Comparison of ENCODE assay signal across 28 cellular contexts in genomic region chr2:19329445-19329844, GRCh38. TPM values are rescaled to one million over a fixed set of nuclear protein-coding genes. Genes with fewer than 3 reads are reported as not detected.
"Had no signal": no experiment of that assay in that cellular context is flagged by ENCODE, and none has a peak within 500 bp of the region (broad histone marks: within the 10 kb centered on the region; RNA-seq: fewer than 3 reads in every experiment).

No MANE protein-coding gene starts in this region.

- H3K4me3 Mint-ChIP-seq: mesothelial cell of epicardium; naive B cell; natural killer cell treated with Interleukin-12 subunit alpha and Interleukin-12 subunit beta and Interleukin-15 and Interleukin-18, amount 100 ng/mL, for 72 hours; neural crest cell had no signal

- ATAC-seq: esophagus mucosa; gastrocnemius medialis; left lobe of liver; mucosa of descending colon; natural killer cell treated with Interleukin-12 subunit alpha and Interleukin-12 subunit beta and Interleukin-15 and Interleukin-18, amount 100 ng/mL, for 72 hours; sciatic nerve had no signal

- FAIRE-seq: keratinocyte had no signal

- H3K9me3 Mint-ChIP-seq: mesothelial cell of epicardium; natural killer cell treated with Interleukin-12 subunit alpha and Interleukin-12 subunit beta and Interleukin-15 and Interleukin-18, amount 100 ng/mL, for 72 hours; neural crest cell had no signal

- H3K9me3 ChIP-seq: gastrocnemius medialis, mucosa of descending colon, stomach, thyroid gland, vagina had no signal

- H3K9ac ChIP-seq: parathyroid adenoma had no signal

- H3K27ac ChIP-seq: dorsolateral prefrontal cortex, epithelial cell of prostate, gastrocnemius medialis, parathyroid adenoma, stomach, thyroid gland, vagina had no signal

- H3K27ac Mint-ChIP-seq: mesothelial cell of epicardium; natural killer cell treated with Interleukin-12 subunit alpha and Interleukin-12 subunit beta and Interleukin-15 and Interleukin-18, amount 100 ng/mL, for 72 hours; progenitor cell of endocrine pancreas had no signal

- H3K4me3 ChIP-seq: dorsolateral prefrontal cortex, gastrocnemius medialis, mucosa of descending colon, smooth muscle cell, stomach, thyroid gland, vagina had no signal

- H3K4me2 ChIP-seq: smooth muscle cell had no signal

- H3K36me3 ChIP-seq: gastrocnemius medialis, stomach, thyroid gland, vagina had no signal

- H2AFZ ChIP-seq: parathyroid adenoma had no signal

- H3K4me1 Mint-ChIP-seq: mesothelial cell of epicardium, naive B cell, neural crest cell had no signal

- H3K4me1 ChIP-seq: gastrocnemius medialis, stomach, thyroid gland, vagina had no signal

- H3K27me3 Mint-ChIP-seq: progenitor cell of endocrine pancreas had no signal

- DNase-seq: dorsolateral prefrontal cortex; effector CD4-positive, alpha-beta T cell; foreskin fibroblast; gastrocnemius medialis; head of caudate nucleus; mesenchymal stem cell; mucosa of descending colon; naive B cell; stimulated activated CD4-positive, alpha-beta T cell treated with anti-CD3 and anti-CD28 coated beads, Interleukin-12 subunit alpha, Interleukin-12 subunit beta, amount 100 ng/mL, for 4 hours; stimulated activated CD4-positive, alpha-beta T cell treated with anti-CD3 and anti-CD28 coated beads, Interleukin-1b, Interleukin-23, amount 100 ng/mL, for 48 hours; stimulated activated CD4-positive, alpha-beta T cell treated with anti-CD3 and anti-CD28 coated beads, Interleukin-4, amount 100 ng/mL, for 1 hour; stimulated activated CD8-positive, alpha-beta memory T cell treated with anti-CD3 and anti-CD28 coated beads, Interleukin-4, amount 100 ng/mL, for 48 hours; stimulated activated naive CD4-positive, alpha-beta T cell; stomach; thyroid gland; trophoblast cell had no signal

- H3K36me3 Mint-ChIP-seq: mesothelial cell of epicardium; natural killer cell treated with Interleukin-12 subunit alpha and Interleukin-12 subunit beta and Interleukin-15 and Interleukin-18, amount 100 ng/mL, for 72 hours had no signal

- H3K27me3 ChIP-seq: dorsolateral prefrontal cortex, gastrocnemius medialis, stomach, thyroid gland, vagina had no signal

RNA-seq across cellular contexts. Expression of gene OSR1, which starts 29.0 kb away (rescaled TPM):
- total RNA-seq: natural killer cell treated with Interleukin-12 subunit alpha and Interleukin-12 subunit beta and Interleukin-15 and Interleukin-18, amount 100 ng/mL, for 72 hours had no signal
